Comparison of ENCODE assay signal across 1 cellular context in genomic region chr21:36321325-36322082, GRCh38.
TF ChIP-seq lines count a peak whose summit lies in the region.

No MANE protein-coding gene starts in this region.

TF ChIP-seq in K562, 482 proteins besides CTCF, POLR2A, EP300 and RAD21 (continued from another document and continues in another):
- TF ChIP-seq MITF (IDR thresholded peaks at IDR 0.05) (no peak), RFX7 (CRISPR knock-in tag; IDR thresholded peaks at IDR 0.05) (no peak), TEAD4 (IDR thresholded peaks at IDR 0.05; ENCODE audit: low read length) (0 out of 2 replicates have a peak, but pooled peaks have one; percentile 15), TEAD4 (CRISPR knock-in tag; IDR thresholded peaks at IDR 0.05; ENCODE audit: borderline replicate concordance) (no peak), RBM34 (IDR thresholded peaks at IDR 0.05; ENCODE audit: borderline replicate concordance, insufficient read depth, low read length) (no peak), ARID3B (CRISPR knock-in tag; IDR thresholded peaks at IDR 0.05; ENCODE audit: borderline replicate concordance) (no peak), MAZ (CRISPR knock-in tag; conservative IDR thresholded peaks at IDR 0.05 in 1 of 2, IDR thresholded peaks at IDR 0.05 in 1 of 2) (peak in 1 of 2 experiments; percentile 24; a peak in 1 of 4 replicates), ATF3 (IDR thresholded peaks at IDR 0.05) (no peak), ATF3 (CRISPR knock-in tag; conservative IDR thresholded peaks at IDR 0.05) (no peak), ZNF76 (CRISPR knock-in tag; IDR thresholded peaks at IDR 0.05; ENCODE audit: borderline replicate concordance) (no peak), TRIM28 (IDR thresholded peaks at IDR 0.05) (0 out of 2 replicates have a peak, but pooled peaks have one; percentile 11), NFYB (IDR thresholded peaks at IDR 0.05; ENCODE audit: extremely low read depth, insufficient read length) (no peak), DPF2 (IDR thresholded peaks at IDR 0.05) (peak; percentile 58), ZNF316 (IDR thresholded peaks at IDR 0.05) (peak; percentile 28; the same call in 1 of the 2 replicates), PKNOX1 (IDR thresholded peaks at IDR 0.05) (peak; percentile 59), HDAC8 (tag; IDR thresholded peaks at IDR 0.05) (0 out of 2 replicates have a peak, but pooled peaks have one; percentile 21), HMBOX1 (IDR thresholded peaks at IDR 0.05) (peak; percentile 36; the same call in 1 of the 2 replicates), FOXJ3 (CRISPR knock-in tag; IDR thresholded peaks at IDR 0.05) (no peak), ZBTB5 (IDR thresholded peaks at IDR 0.05) (0 out of 2 replicates have a peak, but pooled peaks have one; percentile 22), BRD9 (IDR thresholded peaks at IDR 0.05; ENCODE audit: low read depth, partially characterized antibody) (peak; percentile 48), MGA (IDR thresholded peaks at IDR 0.05) (peak; percentile 13), MIER1 (IDR thresholded peaks at IDR 0.05; ENCODE audit: low read depth) (peak; percentile 67; the same call in 1 of the 2 replicates), JUND (IDR thresholded peaks at IDR 0.05; ENCODE audit: borderline replicate concordance, low read depth, low read length) (no peak), JUND (tag; IDR thresholded peaks at IDR 0.05; ENCODE audit: borderline replicate concordance, low read depth, low read length) (peak; percentile 41; the same call in 1 of the 3 replicates), TOE1 (IDR thresholded peaks at IDR 0.05; ENCODE audit: borderline replicate concordance) (peak; percentile 26; the same call in 1 of the 2 replicates), TOE1 (CRISPR knock-in tag; IDR thresholded peaks at IDR 0.05; ENCODE audit: borderline replicate concordance, low read depth) (no peak), TCF3 (CRISPR knock-in tag; IDR thresholded peaks at IDR 0.05) (peak; percentile 42; the same call in 1 of the 2 replicates), TRIM24 (IDR thresholded peaks at IDR 0.05) (peak; percentile 27 to 29; a peak in 2 of 4 replicates), SOX6 (IDR thresholded peaks at IDR 0.05) (peak; percentile 77), TAF1 (IDR thresholded peaks at IDR 0.05; ENCODE audit: control insufficient read depth, extremely low read depth, insufficient read depth, low read length, severe bottlenecking) (peak; percentile 34), NKRF (IDR thresholded peaks at IDR 0.05; ENCODE audit: borderline replicate concordance) (no peak), SPI1 (IDR thresholded peaks at IDR 0.05; ENCODE audit: borderline replicate concordance, low read depth, low read length) (peak; percentile 74), DNMT1 (IDR thresholded peaks at IDR 0.05) (0 out of 2 replicates have a peak, but pooled peaks have one; percentile 24)
